Comparison of ENCODE assay signal across 1 cellular context in the genomic region with DNA sequence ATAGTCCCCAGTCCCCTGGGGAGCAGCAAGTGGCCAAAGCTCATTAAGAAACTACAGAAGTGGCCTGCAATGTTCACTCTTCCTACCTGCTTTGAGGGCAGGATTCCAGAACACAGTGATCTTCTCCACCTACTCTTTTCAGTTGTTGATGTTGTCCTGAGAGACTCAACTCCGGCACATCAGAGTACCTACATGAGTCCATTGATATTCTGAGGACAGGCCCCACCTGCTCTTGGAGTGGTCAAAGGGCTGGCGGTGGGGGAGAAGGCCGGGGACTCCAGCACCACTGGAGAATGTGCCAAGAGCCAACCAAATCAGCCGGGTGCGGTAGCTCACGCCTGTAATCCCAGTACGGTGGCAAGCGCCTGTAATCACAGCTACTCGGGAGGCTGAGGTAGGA.
TF ChIP-seq lines count a peak whose summit lies in the region.

No MANE protein-coding gene starts in this region.

TF ChIP-seq in GM23338, 12 proteins besides CTCF, POLR2A, EP300 and RAD21:
- TF ChIP-seq, protein P1, sequence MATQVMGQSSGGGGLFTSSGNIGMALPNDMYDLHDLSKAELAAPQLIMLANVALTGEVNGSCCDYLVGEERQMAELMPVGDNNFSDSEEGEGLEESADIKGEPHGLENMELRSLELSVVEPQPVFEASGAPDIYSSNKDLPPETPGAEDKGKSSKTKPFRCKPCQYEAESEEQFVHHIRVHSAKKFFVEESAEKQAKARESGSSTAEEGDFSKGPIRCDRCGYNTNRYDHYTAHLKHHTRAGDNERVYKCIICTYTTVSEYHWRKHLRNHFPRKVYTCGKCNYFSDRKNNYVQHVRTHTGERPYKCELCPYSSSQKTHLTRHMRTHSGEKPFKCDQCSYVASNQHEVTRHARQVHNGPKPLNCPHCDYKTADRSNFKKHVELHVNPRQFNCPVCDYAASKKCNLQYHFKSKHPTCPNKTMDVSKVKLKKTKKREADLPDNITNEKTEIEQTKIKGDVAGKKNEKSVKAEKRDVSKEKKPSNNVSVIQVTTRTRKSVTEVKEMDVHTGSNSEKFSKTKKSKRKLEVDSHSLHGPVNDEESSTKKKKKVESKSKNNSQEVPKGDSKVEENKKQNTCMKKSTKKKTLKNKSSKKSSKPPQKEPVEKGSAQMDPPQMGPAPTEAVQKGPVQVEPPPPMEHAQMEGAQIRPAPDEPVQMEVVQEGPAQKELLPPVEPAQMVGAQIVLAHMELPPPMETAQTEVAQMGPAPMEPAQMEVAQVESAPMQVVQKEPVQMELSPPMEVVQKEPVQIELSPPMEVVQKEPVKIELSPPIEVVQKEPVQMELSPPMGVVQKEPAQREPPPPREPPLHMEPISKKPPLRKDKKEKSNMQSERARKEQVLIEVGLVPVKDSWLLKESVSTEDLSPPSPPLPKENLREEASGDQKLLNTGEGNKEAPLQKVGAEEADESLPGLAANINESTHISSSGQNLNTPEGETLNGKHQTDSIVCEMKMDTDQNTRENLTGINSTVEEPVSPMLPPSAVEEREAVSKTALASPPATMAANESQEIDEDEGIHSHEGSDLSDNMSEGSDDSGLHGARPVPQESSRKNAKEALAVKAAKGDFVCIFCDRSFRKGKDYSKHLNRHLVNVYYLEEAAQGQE (IDR thresholded peaks at IDR 0.05; ENCODE audit: unreplicated experiment): no peak
- TF ChIP-seq, protein P2, sequence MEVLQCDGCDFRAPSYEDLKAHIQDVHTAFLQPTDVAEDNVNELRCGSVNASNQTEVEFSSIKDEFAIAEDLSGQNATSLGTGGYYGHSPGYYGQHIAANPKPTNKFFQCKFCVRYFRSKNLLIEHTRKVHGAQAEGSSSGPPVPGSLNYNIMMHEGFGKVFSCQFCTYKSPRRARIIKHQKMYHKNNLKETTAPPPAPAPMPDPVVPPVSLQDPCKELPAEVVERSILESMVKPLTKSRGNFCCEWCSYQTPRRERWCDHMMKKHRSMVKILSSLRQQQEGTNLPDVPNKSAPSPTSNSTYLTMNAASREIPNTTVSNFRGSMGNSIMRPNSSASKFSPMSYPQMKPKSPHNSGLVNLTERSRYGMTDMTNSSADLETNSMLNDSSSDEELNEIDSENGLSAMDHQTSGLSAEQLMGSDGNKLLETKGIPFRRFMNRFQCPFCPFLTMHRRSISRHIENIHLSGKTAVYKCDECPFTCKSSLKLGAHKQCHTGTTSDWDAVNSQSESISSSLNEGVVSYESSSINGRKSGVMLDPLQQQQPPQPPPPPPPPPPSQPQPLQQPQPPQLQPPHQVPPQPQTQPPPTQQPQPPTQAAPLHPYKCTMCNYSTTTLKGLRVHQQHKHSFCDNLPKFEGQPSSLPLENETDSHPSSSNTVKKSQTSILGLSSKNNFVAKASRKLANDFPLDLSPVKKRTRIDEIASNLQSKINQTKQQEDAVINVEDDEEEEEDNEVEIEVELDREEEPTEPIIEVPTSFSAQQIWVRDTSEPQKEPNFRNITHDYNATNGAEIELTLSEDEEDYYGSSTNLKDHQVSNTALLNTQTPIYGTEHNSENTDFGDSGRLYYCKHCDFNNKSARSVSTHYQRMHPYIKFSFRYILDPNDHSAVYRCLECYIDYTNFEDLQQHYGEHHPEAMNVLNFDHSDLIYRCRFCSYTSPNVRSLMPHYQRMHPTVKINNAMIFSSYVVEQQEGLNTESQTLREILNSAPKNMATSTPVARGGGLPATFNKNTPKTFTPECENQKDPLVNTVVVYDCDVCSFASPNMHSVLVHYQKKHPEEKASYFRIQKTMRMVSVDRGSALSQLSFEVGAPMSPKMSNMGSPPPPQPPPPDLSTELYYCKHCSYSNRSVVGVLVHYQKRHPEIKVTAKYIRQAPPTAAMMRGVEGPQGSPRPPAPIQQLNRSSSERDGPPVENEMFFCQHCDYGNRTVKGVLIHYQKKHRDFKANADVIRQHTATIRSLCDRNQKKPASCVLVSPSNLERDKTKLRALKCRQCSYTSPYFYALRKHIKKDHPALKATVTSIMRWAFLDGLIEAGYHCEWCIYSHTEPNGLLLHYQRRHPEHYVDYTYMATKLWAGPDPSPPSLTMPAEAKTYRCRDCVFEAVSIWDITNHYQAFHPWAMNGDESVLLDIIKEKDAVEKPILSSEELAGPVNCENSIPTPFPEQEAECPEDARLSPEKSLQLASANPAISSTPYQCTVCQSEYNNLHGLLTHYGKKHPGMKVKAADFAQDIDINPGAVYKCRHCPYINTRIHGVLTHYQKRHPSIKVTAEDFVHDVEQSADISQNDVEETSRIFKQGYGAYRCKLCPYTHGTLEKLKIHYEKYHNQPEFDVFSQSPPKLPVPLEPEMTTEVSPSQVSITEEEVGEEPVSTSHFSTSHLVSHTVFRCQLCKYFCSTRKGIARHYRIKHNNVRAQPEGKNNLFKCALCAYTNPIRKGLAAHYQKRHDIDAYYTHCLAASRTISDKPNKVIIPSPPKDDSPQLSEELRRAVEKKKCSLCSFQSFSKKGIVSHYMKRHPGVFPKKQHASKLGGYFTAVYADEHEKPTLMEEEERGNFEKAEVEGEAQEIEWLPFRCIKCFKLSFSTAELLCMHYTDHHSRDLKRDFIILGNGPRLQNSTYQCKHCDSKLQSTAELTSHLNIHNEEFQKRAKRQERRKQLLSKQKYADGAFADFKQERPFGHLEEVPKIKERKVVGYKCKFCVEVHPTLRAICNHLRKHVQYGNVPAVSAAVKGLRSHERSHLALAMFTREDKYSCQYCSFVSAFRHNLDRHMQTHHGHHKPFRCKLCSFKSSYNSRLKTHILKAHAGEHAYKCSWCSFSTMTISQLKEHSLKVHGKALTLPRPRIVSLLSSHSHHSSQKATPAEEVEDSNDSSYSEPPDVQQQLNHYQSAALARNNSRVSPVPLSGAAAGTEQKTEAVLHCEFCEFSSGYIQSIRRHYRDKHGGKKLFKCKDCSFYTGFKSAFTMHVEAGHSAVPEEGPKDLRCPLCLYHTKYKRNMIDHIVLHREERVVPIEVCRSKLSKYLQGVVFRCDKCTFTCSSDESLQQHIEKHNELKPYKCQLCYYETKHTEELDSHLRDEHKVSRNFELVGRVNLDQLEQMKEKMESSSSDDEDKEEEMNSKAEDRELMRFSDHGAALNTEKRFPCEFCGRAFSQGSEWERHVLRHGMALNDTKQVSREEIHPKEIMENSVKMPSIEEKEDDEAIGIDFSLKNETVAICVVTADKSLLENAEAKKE (CRISPR knock-in tag; IDR thresholded peaks at IDR 0.05): 0 out of 2 replicates have a peak, but pooled peaks have one; percentile 69
